9 cellular contexts compared by ENCODE assay signal in the genomic region with DNA sequence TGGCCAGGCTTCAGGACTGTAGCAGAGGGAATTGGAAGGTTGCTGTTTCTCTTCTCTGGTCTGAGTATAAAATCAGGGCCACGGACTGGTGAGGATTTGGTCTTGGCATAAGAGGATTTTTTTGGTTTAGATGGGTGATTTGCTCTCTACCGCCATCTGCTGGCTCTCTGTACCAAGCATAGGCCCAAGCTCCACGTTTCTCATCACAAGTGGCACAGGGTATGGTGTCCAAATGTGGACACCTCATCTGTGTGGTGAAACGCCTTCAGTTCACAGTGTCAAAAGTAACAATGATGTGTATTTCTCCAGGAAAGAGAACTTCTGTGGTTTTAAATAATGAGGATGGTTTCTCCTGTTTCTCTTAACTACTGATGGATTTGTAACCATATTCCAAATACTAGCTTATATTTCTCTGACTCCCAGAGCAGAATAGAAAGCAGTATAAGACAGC.
DNase-seq lines count a peak whose midpoint lies in the region; ATAC-seq and TF ChIP-seq lines count a peak whose summit lies in the region.
"Had no signal": no experiment of that assay in that cellular context is flagged by ENCODE, and none has a peak within 500 bp of the region (broad histone marks: within the 10 kb centered on the region; RNA-seq: fewer than 3 reads in every experiment).

No MANE protein-coding gene starts in this region.

- H3K27me3 ChIP-seq in BJ (ENCODE audit: control insufficient read depth, insufficient read depth, low read length): peaks cover 2% of the 10 kb centered on the region
- no peaks in the 10 kb centered on the region for H3K27me3 ChIP-seq in OCI-LY1 (ENCODE audit: insufficient read depth, low read length)
- H3K27me3 ChIP-seq in esophagus squamous epithelium: no peaks in the 10 kb centered on the region

- H3K27ac Mint-ChIP-seq in nephron progenitor cell: no peak overlapping the region
- no peak overlapping the region for H3K27ac Mint-ChIP-seq in stimulated activated naive CD8-positive, alpha-beta T cell treated with anti-CD3 and anti-CD28 coated beads, Interleukin-15, amount 100 ng/mL, for 72 hours
- H3K27ac Mint-ChIP-seq: activated naive CD8-positive, alpha-beta T cell had no signal

- peak; percentile 7 for DNase-seq in BJ (ENCODE audit: low read depth)
- DNase-seq in activated T-cell treated with anti-CD3 and anti-CD28 coated beads for 4 hours: peak; percentile 60
- DNase-seq in esophagus squamous epithelium (lab: John Stamatoyannopoulos, UW): no peak
- DNase-seq in nephron progenitor cell: peak; percentile 74
- peak; percentile 53 to 56 for DNase-seq in stimulated activated naive CD8-positive, alpha-beta T cell treated with anti-CD3 and anti-CD28 coated beads, Interleukin-15, amount 100 ng/mL, for 72 hours

- POLR2A ChIA-PET in BJ (lab: Charles Lee): no interaction called here

- peak overlapping the region; percentile 74 for H3K27ac ChIP-seq in OCI-LY1 (ENCODE audit: low read depth, low read length, poor library complexity, severe bottlenecking)
- H3K27ac ChIP-seq in esophagus squamous epithelium: no peak overlapping the region

- peak; percentile 64 for ATAC-seq in GM18870 (IDR thresholded peaks at IDR 0.05; ENCODE audit: unreplicated experiment)
- ATAC-seq in HG03558 (IDR thresholded peaks at IDR 0.05; ENCODE audit: extremely low read depth, unreplicated experiment): peak; percentile 65
- peak; percentile 83 for ATAC-seq in stimulated activated naive CD8-positive, alpha-beta T cell treated with anti-CD3 and anti-CD28 coated beads, Interleukin-15, amount 100 ng/mL, for 72 hours

- H3F3A ChIP-seq in OCI-LY1 (ENCODE audit: insufficient read depth, low read length): 0 out of 2 replicates have a peak, but pooled peaks cover 2% of the 10 kb centered on the region

- no peaks in the 10 kb centered on the region for H4K20me1 ChIP-seq in OCI-LY1 (ENCODE audit: insufficient read depth, low read length)

- peak; percentile 95 for TF ChIP-seq CTCF in BJ (IDR thresholded peaks at IDR 0.05; ENCODE audit: insufficient read depth, low read depth, low read length)
- TF ChIP-seq CTCF in OCI-LY1 (IDR thresholded peaks at IDR 0.05; ENCODE audit: low read length): peak; percentile 94
- TF ChIP-seq CTCF in esophagus squamous epithelium (IDR thresholded peaks at IDR 0.05): peak; percentile 77 to 91 (median 84)
- TF ChIP-seq CTCF in nephron progenitor cell (IDR thresholded peaks at IDR 0.05): peak; percentile 90

- no peaks in the 10 kb centered on the region for H3K9me2 ChIP-seq in OCI-LY1 (ENCODE audit: low read depth, low read length)

- no peaks in the 10 kb centered on the region for H3K79me2 ChIP-seq in OCI-LY1 (ENCODE audit: insufficient read depth, low read length)

- WGBS in esophagus squamous epithelium, 2 donors: 2 to 4% methylated on average over 4 of the region's 4 CpGs

- CTCF ChIA-PET in BJ (lab: Yijun Ruan, JAX): interaction anchor here (0.6 to 3.1 kb wide), 44 partner anchors 8 to 740 kb away, joined by 3 to 47 read pairs (median 4); no protein-coding TSS in a partner anchor

- no peaks in the 10 kb centered on the region for H3K9me3 Mint-ChIP-seq in nephron progenitor cell
- no peaks in the 10 kb centered on the region for H3K9me3 Mint-ChIP-seq in stimulated activated naive CD8-positive, alpha-beta T cell treated with anti-CD3 and anti-CD28 coated beads, Interleukin-15, amount 100 ng/mL, for 72 hours

- H3K36me3 ChIP-seq in BJ (ENCODE audit: control insufficient read depth, insufficient read depth, low read length) (no peaks in the 10 kb centered on the region), OCI-LY1 (ENCODE audit: insufficient read depth, low read length) (peaks cover 99% of the 10 kb centered on the region), esophagus squamous epithelium (no peaks in the 10 kb centered on the region)

- H3K9ac ChIP-seq in OCI-LY1 (ENCODE audit: low read length): no peak overlapping the region

- peaks cover 14% of the 10 kb centered on the region for H3K4me1 Mint-ChIP-seq in nephron progenitor cell
- H3K4me1 Mint-ChIP-seq in stimulated activated naive CD8-positive, alpha-beta T cell treated with anti-CD3 and anti-CD28 coated beads, Interleukin-15, amount 100 ng/mL, for 72 hours: no peaks in the 10 kb centered on the region

- no peaks in the 10 kb centered on the region for H3K9me3 ChIP-seq in OCI-LY1 (ENCODE audit: low read length)
- no peaks in the 10 kb centered on the region for H3K9me3 ChIP-seq in esophagus squamous epithelium

- H3K27me3 Mint-ChIP-seq in nephron progenitor cell (ENCODE audit: low read depth, poor library complexity): peaks cover 6% of the 10 kb centered on the region
- no peaks in the 10 kb centered on the region for H3K27me3 Mint-ChIP-seq in stimulated activated naive CD8-positive, alpha-beta T cell treated with anti-CD3 and anti-CD28 coated beads, Interleukin-15, amount 100 ng/mL, for 72 hours
- H3K27me3 Mint-ChIP-seq: activated naive CD8-positive, alpha-beta T cell had no signal

- H3K36me3 Mint-ChIP-seq in nephron progenitor cell (ENCODE audit: low read depth): no peaks in the 10 kb centered on the region
- H3K36me3 Mint-ChIP-seq: activated naive CD8-positive, alpha-beta T cell had no signal

- no peak overlapping the region for H3K4me3 Mint-ChIP-seq in nephron progenitor cell
- no peak overlapping the region for H3K4me3 Mint-ChIP-seq in stimulated activated naive CD8-positive, alpha-beta T cell treated with anti-CD3 and anti-CD28 coated beads, Interleukin-15, amount 100 ng/mL, for 72 hours
- H3K4me3 Mint-ChIP-seq: activated naive CD8-positive, alpha-beta T cell had no signal

- intact Hi-C loops in esophagus squamous epithelium (cut with DNase I): loop anchor here (10.0 kb wide), 1 partner anchor 314 kb away; no protein-coding TSS in a partner anchor

- no peak for TF ChIP-seq POLR2A in esophagus squamous epithelium (IDR thresholded peaks at IDR 0.05)

- H3K4me1 ChIP-seq in OCI-LY1 (ENCODE audit: insufficient read depth, low read length, severe bottlenecking) (peaks cover 27% of the 10 kb centered on the region), esophagus squamous epithelium (peaks cover 0 to 7% (median 0%) of the 10 kb centered on the region in 3 donors)

- no peak overlapping the region for H3K4me2 ChIP-seq in OCI-LY1 (ENCODE audit: low read length)

- H2AFZ ChIP-seq in OCI-LY1 (ENCODE audit: low read length): no peak overlapping the region

- H3K4me3 ChIP-seq in BJ (ENCODE audit: low read depth, low read length) (no peak overlapping the region), OCI-LY1 (ENCODE audit: low read depth, low read length, poor library complexity, severe bottlenecking) (no peak overlapping the region), esophagus squamous epithelium (no peak overlapping the region)
